Comparison of ENCODE assay signal across 8 cellular contexts in the genomic region with DNA sequence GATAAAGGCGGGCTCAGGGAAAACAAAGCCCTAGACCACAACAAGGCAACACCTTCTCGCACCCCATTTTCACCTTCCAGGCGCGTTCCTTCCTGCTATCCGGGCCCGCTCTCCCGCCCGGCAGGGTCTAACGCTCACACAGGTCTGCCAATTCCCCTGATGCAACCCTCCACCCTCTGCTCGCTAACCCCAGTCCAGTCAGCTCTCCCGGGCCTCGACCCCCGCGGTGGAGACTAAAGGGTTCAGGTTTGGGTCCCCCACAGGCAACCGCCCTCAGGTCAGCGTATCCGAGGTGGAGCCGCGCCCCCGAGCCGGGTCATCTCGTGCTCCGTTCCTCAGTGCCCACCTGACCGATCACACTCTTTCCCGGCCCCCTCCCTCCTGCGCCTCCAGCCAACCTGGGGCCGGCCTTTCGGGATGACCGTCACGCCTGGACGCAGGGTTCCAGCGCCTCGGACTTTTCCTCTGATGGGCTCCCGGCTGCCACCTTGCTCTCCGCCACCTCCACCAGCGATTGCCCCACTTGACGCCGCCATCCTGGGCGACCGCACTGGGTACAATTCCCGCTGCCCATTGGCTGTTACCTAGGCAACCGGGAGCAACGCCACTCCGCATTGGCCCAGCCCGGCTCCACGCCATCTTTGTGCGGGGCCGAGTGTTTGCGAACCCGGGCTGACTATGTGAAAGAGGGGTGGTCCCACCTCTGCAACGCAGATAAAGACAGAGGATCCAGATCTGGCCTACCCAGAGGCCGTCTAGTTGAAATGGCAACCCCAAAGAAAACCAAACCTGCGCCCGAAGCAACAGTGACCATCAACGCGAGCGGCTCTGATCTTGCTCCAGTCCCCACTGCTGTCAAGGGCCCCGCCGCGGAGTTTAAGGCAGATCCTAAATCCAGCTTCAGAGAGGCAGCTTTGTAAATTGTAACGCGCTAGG. TPM values are rescaled to one million over a fixed set of nuclear protein-coding genes. Genes with fewer than 3 reads are reported as not detected.
DNase-seq lines count a peak whose midpoint lies in the region; ATAC-seq and TF ChIP-seq lines count a peak whose summit lies in the region.

A gene (minus strand): TSS at position 552 of the 936 bp plus-strand sequence. CDS start 13,847 bp downstream, outside the sequence.

- H3K4me1 Mint-ChIP-seq in activated naive CD8-positive, alpha-beta T cell (ENCODE audit: low read depth) = peaks cover 13% of the 10 kb centered on the region
- peaks cover 2% of the 10 kb centered on the region for H3K4me1 Mint-ChIP-seq in glutamatergic neuron (ENCODE audit: low read depth, unreplicated experiment)

- BruUV-seq in HCT116 (replicated peaks; lab: Mats Ljungman, UMichigan) = no TSS peak

- TF ChIP-seq CTCF in HCT116 (IDR thresholded peaks at IDR 0.05 in 2 of 3, conservative IDR thresholded peaks at IDR 0.05 in 1 of 3; ENCODE audit: borderline replicate concordance in 1 of 3, insufficient read depth in 1 of 3, low read depth in 2 of 3, low read length in 2 of 3) (no peak), glutamatergic neuron (IDR thresholded peaks at IDR 0.05; ENCODE audit: partially characterized antibody, unreplicated experiment) (no peak), omental fat pad (IDR thresholded peaks at IDR 0.05) (no peak), suprapubic skin (IDR thresholded peaks at IDR 0.05) (no peak)

- H3K79me2 ChIP-seq in HCT116 (ENCODE audit: insufficient read depth, low read length) = peaks cover 6% of the 10 kb centered on the region; the same call in 1 of the 2 replicates

- TF ChIP-seq EP300 in suprapubic skin (IDR thresholded peaks at IDR 0.05) = no peak

- peak within 1 kb of the TSS; percentile 55 for H2AFZ ChIP-seq in HCT116 (ENCODE audit: low read depth, low read length, poor library complexity, severe bottlenecking)

- peak; percentile 89 for ATAC-seq in HCT116
- ATAC-seq in omental fat pad (ENCODE audit: low FRiP score) = peak; percentile 99

- H3K9me2 ChIP-seq in HCT116 (ENCODE audit: insufficient read depth) = no peaks in the 10 kb centered on the region

- no peaks in the 10 kb centered on the region for H3K36me3 ChIP-seq in HCT116 (ENCODE audit: control insufficient read depth in 1 of 2, insufficient read depth in 2 of 2, low read length in 2 of 2)
- no peaks in the 10 kb centered on the region for H3K36me3 ChIP-seq in suprapubic skin

- peak within 1 kb of the TSS; percentile 91 for H3K27ac Mint-ChIP-seq in activated naive CD8-positive, alpha-beta T cell
- H3K27ac Mint-ChIP-seq in glutamatergic neuron (ENCODE audit: unreplicated experiment) = peak within 1 kb of the TSS; percentile 95

- H3K9me3 ChIP-seq in HCT116 (ENCODE audit: control insufficient read depth in 1 of 2, insufficient read depth in 1 of 2, low read depth in 1 of 2, low read length in 2 of 2) (no peaks in the 10 kb centered on the region), suprapubic skin (no peaks in the 10 kb centered on the region)

- intact Hi-C loops in HCT116 (cut with micrococcal nuclease) = no loop called here

- CTCF ChIA-PET in HCT116 (lab: Charles Lee) = interaction anchor here (0.6 to 1.1 kb wide), 2 partner anchors 21 to 24 kb away, joined by 3 read pairs; no protein-coding TSS in a partner anchor

- H3K27ac ChIP-seq in HCT116 (ENCODE audit: low read depth, low read length) (peak within 1 kb of the TSS; percentile 64), suprapubic skin (no peak within 1 kb of the TSS)

- H3K4me2 ChIP-seq in HCT116 (ENCODE audit: low read length) = peak within 1 kb of the TSS; percentile 98

- POLR2A ChIA-PET in HCT116 (lab: Charles Lee) = no interaction called here

- H3K36me3 Mint-ChIP-seq in activated naive CD8-positive, alpha-beta T cell = peaks cover 2% of the 10 kb centered on the region
- no peaks in the 10 kb centered on the region for H3K36me3 Mint-ChIP-seq in glutamatergic neuron (ENCODE audit: unreplicated experiment)

- TF ChIP-seq RAD21 in HCT116 (IDR thresholded peaks at IDR 0.05; ENCODE audit: low read depth) = no peak

- peak within 1 kb of the TSS; percentile 75 for H3K9ac ChIP-seq in HCT116 (ENCODE audit: low read length)

- TF ChIP-seq POLR2A in HCT116 (IDR thresholded peaks at IDR 0.05; ENCODE audit: borderline replicate concordance, extremely low read depth, insufficient read depth, insufficient read length) (no peak), suprapubic skin (IDR thresholded peaks at IDR 0.05) (no peak)

- in situ Hi-C loops in SK-MEL-5 (cut with HindIII; ENCODE audit: low pct_unique_long_range_greater_than_20kb, low sequenced_read_pairs) = no loop called here

- no peaks in the 10 kb centered on the region for H3K27me3 ChIP-seq in HCT116 (ENCODE audit: insufficient read depth, low read length)
- no peaks in the 10 kb centered on the region for H3K27me3 ChIP-seq in suprapubic skin

- DNase-seq in GDM1 (lab: John Stamatoyannopoulos, UW) (peak; percentile 84), HCT116 (ENCODE audit: low read depth, low spot score) (peak; percentile 83), NAMALWA (ENCODE audit: low spot score) (peak; percentile 95), SK-MEL-5 (ENCODE audit: low read depth, low spot score) (peak; percentile 93), glutamatergic neuron (peak; percentile 96), omental fat pad (ENCODE audit: low spot score) (peak; percentile 84), suprapubic skin (ENCODE audit: low spot score in 2 of 2) (peak; percentile 97 to 98)

- no peaks in the 10 kb centered on the region for H3K27me3 Mint-ChIP-seq in activated naive CD8-positive, alpha-beta T cell
- H3K27me3 Mint-ChIP-seq in glutamatergic neuron (ENCODE audit: unreplicated experiment) = peaks cover 9% of the 10 kb centered on the region

- H3K4me3 ChIP-seq in HCT116 (replicated peaks in 1 of 2; ENCODE audit: low read depth in 1 of 2, low read length in 2 of 2) (peak within 1 kb of the TSS; percentile 86 to 87), suprapubic skin (peak within 1 kb of the TSS; percentile 85)

- RAD21 ChIA-PET in HCT116 (lab: Charles Lee; ENCODE audit: low non-redundant PET in 1 of 2, low total read pairs in 2 of 2, uncharacterized antibody in 2 of 2, unreplicated experiment in 2 of 2) = no interaction called here

- H3K9me3 Mint-ChIP-seq in activated naive CD8-positive, alpha-beta T cell (ENCODE audit: low read depth) = no peaks in the 10 kb centered on the region
- H3K9me3 Mint-ChIP-seq in glutamatergic neuron (ENCODE audit: unreplicated experiment) = peaks cover 2% of the 10 kb centered on the region

- peak within 1 kb of the TSS; percentile 97 for H3K4me3 Mint-ChIP-seq in activated naive CD8-positive, alpha-beta T cell
- H3K4me3 Mint-ChIP-seq in glutamatergic neuron (ENCODE audit: unreplicated experiment) = peak within 1 kb of the TSS; percentile 100

- H3K4me1 ChIP-seq in HCT116 (ENCODE audit: control insufficient read depth in 1 of 2, insufficient read depth in 2 of 2, low read length in 2 of 2) = peaks cover 0 to 15% of the 10 kb centered on the region in 2 experiments; a peak in 3 of 4 replicates
- H3K4me1 ChIP-seq in suprapubic skin = peaks cover 6% of the 10 kb centered on the region

- 4% methylated on average over 47 of the region's 62 CpGs for WGBS in suprapubic skin

- no peaks in the 10 kb centered on the region for H4K20me1 ChIP-seq in HCT116 (ENCODE audit: insufficient read depth)

TF ChIP-seq in HCT116, 20 proteins besides CTCF, POLR2A, EP300 and RAD21:
- TF ChIP-seq YY1 (IDR thresholded peaks at IDR 0.05; ENCODE audit: extremely low read depth, insufficient replicate concordance, low read depth, low read length) = peak; percentile 99
- TF ChIP-seq JUND (IDR thresholded peaks at IDR 0.05) = no peak
- TF ChIP-seq SP1 (IDR thresholded peaks at IDR 0.05; ENCODE audit: low read depth) = peak; percentile 99
- peak; percentile 73 for TF ChIP-seq EGR1 (IDR thresholded peaks at IDR 0.05; ENCODE audit: low read depth)
- TF ChIP-seq TCF7L2 (IDR thresholded peaks at IDR 0.05; ENCODE audit: borderline replicate concordance, extremely low read depth, insufficient read depth, insufficient read length) = peak; percentile 48
- no peak for TF ChIP-seq SRF (IDR thresholded peaks at IDR 0.05; ENCODE audit: low read depth)
- TF ChIP-seq, protein P1, sequence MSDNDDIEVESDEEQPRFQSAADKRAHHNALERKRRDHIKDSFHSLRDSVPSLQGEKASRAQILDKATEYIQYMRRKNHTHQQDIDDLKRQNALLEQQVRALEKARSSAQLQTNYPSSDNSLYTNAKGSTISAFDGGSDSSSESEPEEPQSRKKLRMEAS (IDR thresholded peaks at IDR 0.05) = peak; percentile 76
- peak; percentile 68; the same call in 1 of the 2 replicates for TF ChIP-seq POLR2AphosphoS5 (IDR thresholded peaks at IDR 0.05; ENCODE audit: low read depth, low read length)

RNA-seq across cellular contexts. Expression of the gene that starts here (rescaled TPM):
- total RNA-seq in HCT116 (2021; ENCODE audit: unreplicated experiment) (8.0 TPM), glutamatergic neuron (ENCODE audit: unreplicated experiment) (31.4 TPM), omental fat pad (1 to 10 TPM in 3 of 4 donors, under 1 TPM in 1; 0.36 to 5.3 (median 2.5) TPM), suprapubic skin (1 to 10 TPM; 1.3 to 5.6 (median 2.4) TPM)
- polyA plus RNA-seq in HCT116 (2012) = 9.7 and 13.9 TPM in 2 replicates
- total RNA-seq in SK-MEL-5 (2014; rRNA removed; shearing (Covaris generic)) = 3.5 and 4.4 TPM in 2 replicates
- polyA plus RNA-seq in SK-MEL-5 (2015; cell fraction: cytosol; rRNA removed) = 6.0 and 8.8 TPM in 2 replicates
- 2.4 and 2.5 TPM in 2 replicates for polyA plus RNA-seq in SK-MEL-5 (2015; cell fraction: nucleus; rRNA removed)
